Comparison of ENCODE assay signal across 32 cellular contexts in the genomic region with DNA sequence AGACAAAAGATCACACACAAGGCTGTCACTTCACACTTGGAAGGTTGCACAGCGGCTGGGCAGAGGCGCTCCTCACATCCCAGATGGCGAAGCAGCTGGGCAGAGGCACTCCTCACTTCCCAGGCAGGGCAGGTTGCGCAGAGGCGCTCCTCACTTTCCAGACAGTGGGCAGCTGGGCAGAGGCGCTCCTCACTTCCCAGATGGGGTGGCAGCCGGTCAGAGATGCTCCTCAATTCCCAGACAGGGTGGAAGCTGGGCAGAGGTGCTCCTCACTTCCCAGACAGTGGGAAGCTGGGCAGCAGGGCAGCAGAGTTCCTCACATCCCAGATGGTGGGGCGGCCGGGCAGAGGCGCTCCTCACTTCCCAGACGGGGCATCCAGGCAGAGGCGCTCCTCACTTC.
"Had no signal": no experiment of that assay in that cellular context is flagged by ENCODE, and none has a peak within 500 bp of the region (broad histone marks: within the 10 kb centered on the region; RNA-seq: fewer than 3 reads in every experiment).

No MANE protein-coding gene starts in this region.

- H3K27ac ChIP-seq: adrenal gland, body of pancreas, brain microvascular endothelial cell, breast epithelium, VCaP had no signal

- DNase-seq: activated B cell treated with CpG ODN at 0.5 μM for 24 hours; activated CD4-positive, alpha-beta memory T cell treated with anti-CD3 and anti-CD28 coated beads for 36 hours; activated CD4-positive, alpha-beta T cell treated with anti-CD3 and anti-CD28 coated beads for 4 hours; activated CD4-positive, alpha-beta T cell treated with anti-CD3 and anti-CD28 coated beads, Interleukin-2, amount 10 ng/mL, durations not matched to agents 24 days and 14 days; activated CD4-positive, alpha-beta T cell treated with anti-CD3 and anti-CD28 coated beads, Interleukin-2, amount 50 U/mL, for 1 hour; activated CD4-positive, alpha-beta T cell treated with anti-CD3 and anti-CD28 coated beads, Interleukin-2, amount 50 U/mL, for 4 hours; activated CD4-positive, CD25-positive, alpha-beta regulatory T cell treated with anti-CD3 and anti-CD28 coated beads, Interleukin-2, amount 50 U/mL, for 72 hours; activated CD8-positive, alpha-beta memory T cell treated with anti-CD3 and anti-CD28 coated beads, Interleukin-2, amount 50 U/mL, for 4 hours; activated CD8-positive, alpha-beta T cell treated with anti-CD3 and anti-CD28 coated beads for 36 hours; activated effector memory CD4-positive, alpha-beta T cell treated with anti-CD3 and anti-CD28 coated beads, Interleukin-2, amount 50 U/mL, for 16 hours; activated gamma-delta T cell treated with Interleukin-2 at 50 U/mL for 16 hours; activated naive CD4-positive, alpha-beta T cell; activated naive CD4-positive, alpha-beta T cell treated with anti-CD3 and anti-CD28 coated beads for 36 hours; activated naive CD4-positive, alpha-beta T cell treated with anti-CD3 and anti-CD28 coated beads, Interleukin-2, amount 50 U/mL, for 16 hours; activated naive CD8-positive, alpha-beta T cell treated with anti-CD3 and anti-CD28 coated beads for 36 hours; activated T-cell treated with anti-CD3 and anti-CD28 coated beads for 4 hours; activated T-cell treated with anti-CD3 and anti-CD28 coated beads, Interleukin-2, amount 50 U/mL, for 1 hour; activated T-cell treated with anti-CD3 and anti-CD28 coated beads, Interleukin-2, amount 50 U/mL, for 4 hours; activated T-cell treated with anti-CD3 and anti-CD28 coated beads, Interleukin-2, amount 50 U/mL, for 72 hours; adrenal gland; amniotic stem cell; aorta; body of pancreas; brain microvascular endothelial cell; central memory CD4-positive, alpha-beta T cell; T-helper 1 cell; T-helper 2 cell; T-helper 9 cell had no signal

- H3K36me3 ChIP-seq: adrenal gland, brain microvascular endothelial cell, breast epithelium had no signal

- H3K27me3 ChIP-seq: adrenal gland, body of pancreas, brain microvascular endothelial cell had no signal

- H3K4me3 ChIP-seq: adrenal gland, body of pancreas, breast epithelium had no signal

- H3K4me1 ChIP-seq: adrenal gland, body of pancreas, breast epithelium had no signal

- ATAC-seq: activated CD8-positive, alpha-beta T cell treated with anti-CD3 and anti-CD28 coated beads for 36 hours; activated naive CD4-positive, alpha-beta T cell treated with anti-CD3 and anti-CD28 coated beads, Interleukin-2, amount 50 U/mL, for 72 hours; activated T-cell treated with anti-CD3 and anti-CD28 coated beads, Interleukin-2, amount 50 U/mL, for 4 hours; activated T-cell treated with anti-CD3 and anti-CD28 coated beads, Interleukin-2, amount 50 U/mL, for 72 hours; activated T-helper 17 cell treated with anti-CD3 and anti-CD28 coated beads, Interleukin-2, amount 50 U/mL, for 72 hours; body of pancreas had no signal
